ENCODE assay signal across 24 cellular contexts in genomic region chr11:82183346-82183745, GRCh38.
"Had no signal": no experiment of that assay in that cellular context is flagged by ENCODE, and none has a peak within 500 bp of the region (broad histone marks: within the 10 kb centered on the region; RNA-seq: fewer than 3 reads in every experiment).

No MANE protein-coding gene starts in this region.

- H3K27ac ChIP-seq: left ventricle myocardium inferior, ovary, right atrium auricular region, right lobe of liver, tibial nerve, vagina had no signal

- H3K4me1 ChIP-seq: left ventricle myocardium inferior, right atrium auricular region, right lobe of liver, tibial nerve, vagina had no signal

- H3K4me3 ChIP-seq: left ventricle myocardium inferior, lung, mucosa of descending colon, ovary, right atrium auricular region, right lobe of liver, smooth muscle cell, tibial nerve, vagina had no signal

- H3K27me3 ChIP-seq: ovary, right atrium auricular region, right lobe of liver, tibial nerve, vagina had no signal

- DNase-seq: hypothalamus; immature natural killer cell; kidney; left colon; left ventricle myocardium inferior; midbrain; mucosa of descending colon; naive thymus-derived CD4-positive, alpha-beta T cell; ovary; right lobe of liver; stimulated activated CD4-positive, alpha-beta T cell treated with anti-CD3 and anti-CD28 coated beads, Interleukin-1b, Interleukin-23, amount 100 ng/mL, for 48 hours; stimulated activated CD4-positive, alpha-beta T cell treated with anti-CD3 and anti-CD28 coated beads, Interleukin-2, amount 100 ng/mL, for 48 hours; stimulated activated CD4-positive, alpha-beta T cell treated with anti-CD3 and anti-CD28 coated beads, Interleukin-4, amount 100 ng/mL, for 4 hours; stimulated activated CD8-positive, alpha-beta memory T cell treated with anti-CD3 and anti-CD28 coated beads, Interleukin-4, amount 100 ng/mL, for 48 hours; stimulated activated naive CD4-positive, alpha-beta T cell treated with Interleukin-2 at 50 U/mL for 16 hours; stimulated activated naive CD8-positive, alpha-beta T cell treated with anti-CD3 and anti-CD28 coated beads, Interleukin-15, amount 100 ng/mL, for 72 hours; substantia nigra had no signal

- H3K36me3 ChIP-seq: left ventricle myocardium inferior, ovary, right atrium auricular region, right lobe of liver, tibial nerve, vagina had no signal

- H3K9me3 ChIP-seq: left ventricle myocardium inferior, ovary, right atrium auricular region, right lobe of liver, vagina had no signal

- H3K4me2 ChIP-seq: smooth muscle cell had no signal

- ATAC-seq: left colon; mucosa of descending colon; naive thymus-derived CD4-positive, alpha-beta T cell; natural killer cell treated with Interleukin-12 subunit alpha and Interleukin-12 subunit beta and Interleukin-15 and Interleukin-18, amount 100 ng/mL, for 72 hours; right lobe of liver; stimulated activated memory B cell treated with anti-CD40 and anti-IgM and Interleukin-4, amounts not matched to agents 10 μg/mL and 1 μg/mL and 100 μg/mL, for 72 hours; stimulated activated naive CD8-positive, alpha-beta T cell treated with anti-CD3 and anti-CD28 coated beads, Interleukin-15, amount 100 ng/mL, for 72 hours had no signal
